Comparison of ENCODE assay signal across 9 cellular contexts in the genomic region with DNA sequence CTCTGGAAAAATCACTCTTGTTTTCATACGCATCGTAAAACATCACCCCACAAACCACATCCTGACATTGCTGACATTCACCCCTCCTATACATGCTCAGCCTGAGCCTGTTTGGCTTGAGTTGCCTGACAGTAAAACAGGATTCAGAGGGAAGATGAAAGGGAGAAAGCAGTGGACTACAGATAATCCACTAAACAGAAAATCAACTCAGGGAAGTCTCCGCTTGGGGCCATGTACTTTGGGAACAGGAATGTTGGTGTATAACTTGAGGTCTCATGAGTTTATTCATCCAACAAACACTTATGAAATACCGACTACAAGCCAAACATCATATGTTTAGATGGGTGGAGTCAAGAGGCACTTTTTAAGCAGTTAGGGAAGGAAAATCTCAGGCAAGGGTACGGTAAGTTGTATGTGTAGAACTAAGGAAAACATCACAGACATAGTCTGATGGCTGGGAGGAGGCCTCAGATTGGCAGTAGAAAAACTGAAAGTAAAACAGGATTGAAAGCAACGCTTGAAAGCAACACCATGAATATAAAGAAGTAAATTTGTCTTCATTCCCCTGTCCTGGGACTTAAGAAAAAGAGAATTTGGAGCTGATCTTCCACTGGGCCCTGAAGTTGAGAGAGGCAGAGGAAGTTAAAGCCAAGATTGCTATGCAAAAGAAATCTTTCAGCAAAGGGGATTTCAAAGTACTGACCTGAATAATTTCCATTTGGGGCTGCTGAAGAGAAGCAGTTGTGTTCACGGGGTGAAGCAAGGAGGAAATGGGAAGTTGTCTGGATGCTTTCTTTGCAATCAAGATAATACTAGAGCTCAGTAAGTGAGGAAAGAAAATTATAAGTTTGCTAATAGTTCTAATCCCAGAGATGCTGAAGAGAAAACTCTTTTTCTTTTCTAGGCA. TPM values are rescaled to one million over a fixed set of nuclear protein-coding genes. Genes with fewer than 3 reads are reported as not detected.
DNase-seq lines count a peak whose midpoint lies in the region; ATAC-seq and TF ChIP-seq lines count a peak whose summit lies in the region.
"Had no signal": no experiment of that assay in that cellular context is flagged by ENCODE, and none has a peak within 500 bp of the region (broad histone marks: within the 10 kb centered on the region; RNA-seq: fewer than 3 reads in every experiment).

No MANE protein-coding gene starts in this region.

- H3K27ac ChIP-seq in DOHH2 (ENCODE audit: low read depth, low read length) (peak overlapping the region; percentile 23; the same call in 1 of the 2 replicates), foreskin keratinocyte (no peak overlapping the region)

- no peaks in the 10 kb centered on the region for H4K20me1 ChIP-seq in DOHH2 (ENCODE audit: control insufficient read depth, insufficient read depth, low read depth, low read length)

- H3K4me1 ChIP-seq in DOHH2 (ENCODE audit: control insufficient read depth, low read length) = peaks cover 9% of the 10 kb centered on the region
- peaks cover 7% of the 10 kb centered on the region for H3K4me1 ChIP-seq in foreskin keratinocyte

- no peak for TF ChIP-seq CTCF in DOHH2 (IDR thresholded peaks at IDR 0.05; ENCODE audit: low read depth, low read length, poor library complexity, severe bottlenecking)
- TF ChIP-seq CTCF in foreskin keratinocyte (conservative IDR thresholded peaks at IDR 0.05) = no peak

- ATAC-seq in GM21528 (IDR thresholded peaks at IDR 0.05; ENCODE audit: low FRiP score, unreplicated experiment) (peak; percentile 96), foreskin keratinocyte (peak; percentile 40)
- ATAC-seq: K562 had no signal

- H3F3A ChIP-seq in DOHH2 (ENCODE audit: control insufficient read depth, insufficient read depth) = no peaks in the 10 kb centered on the region; the same call in 1 of the 2 replicates

- H3K9me2 ChIP-seq in DOHH2 (replicated peaks; ENCODE audit: control insufficient read depth, low read length) = no peaks in the 10 kb centered on the region

- no peaks in the 10 kb centered on the region for H3K36me3 ChIP-seq in DOHH2 (ENCODE audit: control insufficient read depth, low read length)

- H3K4me2 ChIP-seq in DOHH2 (ENCODE audit: low read length) = peak overlapping the region; percentile 44

- H3K79me2 ChIP-seq in DOHH2 (ENCODE audit: control insufficient read depth, low read length) = no peaks in the 10 kb centered on the region

- DNase-seq in KG1 (lab: John Stamatoyannopoulos, UW) (peak; percentile 28), foreskin keratinocyte (peak in 1 of 2 donors; percentile 19), NCI-H526 treated with DMSO at 0.1 percent for 48 hours (lab: John Stamatoyannopoulos, UW) (no peak), nucleus accumbens (lab: John Stamatoyannopoulos, UW) (no peak)
- DNase-seq in activated CD8-positive, alpha-beta memory T cell treated with anti-CD3 and anti-CD28 coated beads, Interleukin-2, amount 50 U/mL, for 1 hour (ENCODE audit: extremely low read depth) = peak; percentile 36
- peak; percentile 33 to 36 for DNase-seq in stimulated activated CD4-positive, alpha-beta T cell treated with anti-CD3 and anti-CD28 coated beads, Interleukin-2, amount 100 ng/mL, for 24 hours

- no peaks in the 10 kb centered on the region for H3K9me3 ChIP-seq in DOHH2 (ENCODE audit: control insufficient read depth, insufficient read depth, low read length)

- H3K4me3 ChIP-seq in DOHH2 (ENCODE audit: low read length) = peak overlapping the region; percentile 34
- H3K4me3 ChIP-seq: K562 had no signal

- H3K27me3 ChIP-seq in DOHH2 (ENCODE audit: control insufficient read depth, low read length) (no peaks in the 10 kb centered on the region), foreskin keratinocyte (no peaks in the 10 kb centered on the region)

RNA-seq across cellular contexts. Expression of a gene that starts 28.8 kb away (rescaled TPM):
- not detected in 2 replicates for total RNA-seq in foreskin keratinocyte
- polyA plus RNA-seq in foreskin keratinocyte = not detected in 2 replicates
- total RNA-seq: K562 had no signal

Comparison
In these comparisons a context has a peak if more than half of its experiments do, and no peak if none do; other contexts are left out.
1. DNase-seq: peak in KG1 (single experiment), activated CD8-positive, alpha-beta memory T cell treated with anti-CD3 and anti-CD28 coated beads, Interleukin-2, amount 50 U/mL, for 1 hour (single experiment) and stimulated activated CD4-positive, alpha-beta T cell treated with anti-CD3 and anti-CD28 coated beads, Interleukin-2, amount 100 ng/mL, for 24 hours (2 of 2); none in NCI-H526 treated with DMSO at 0.1 percent for 48 hours (single experiment) and nucleus accumbens (0 of 56).